14 cellular contexts compared by ENCODE assay signal in genomic region chr2:66443183-66443976, GRCh38. TPM values are rescaled to one million over a fixed set of nuclear protein-coding genes. Genes with fewer than 3 reads are reported as not detected.
DNase-seq lines count a peak whose midpoint lies in the region; ATAC-seq and TF ChIP-seq lines count a peak whose summit lies in the region.
"Had no signal": no experiment of that assay in that cellular context is flagged by ENCODE, and none has a peak within 500 bp of the region (broad histone marks: within the 10 kb centered on the region; RNA-seq: fewer than 3 reads in every experiment).

No MANE protein-coding gene starts in this region.

- 57 to 84% (median 61%) methylated on average over 17 of the region's 17 CpGs for WGBS in stomach, 5 donors

- no peak for TF ChIP-seq POLR2A in stomach (IDR thresholded peaks at IDR 0.05)

- no peak for TF ChIP-seq CTCF in GM23338 (conservative IDR thresholded peaks at IDR 0.05; ENCODE audit: low read depth in 2 of 2)
- no peak for TF ChIP-seq CTCF in colonic mucosa (IDR thresholded peaks at IDR 0.05)
- no peak for TF ChIP-seq CTCF in lower lobe of right lung (IDR thresholded peaks at IDR 0.05)
- no peak for TF ChIP-seq CTCF in stomach (IDR thresholded peaks at IDR 0.05)

- H3K27me3 ChIP-seq in GM23338 (ENCODE audit: insufficient read depth) (peaks cover 100% of the 10 kb centered on the region), colonic mucosa (peaks cover 4% of the 10 kb centered on the region), lower lobe of right lung (ENCODE audit: low read depth) (peaks cover 45% of the 10 kb centered on the region), stomach (peaks cover 0 to 60% (median 14%) of the 10 kb centered on the region in 3 donors)

- no peak overlapping the region for H2AFZ ChIP-seq in GM23338

- H3K4me1 Mint-ChIP-seq in GM23338: peaks cover 50% of the 10 kb centered on the region
- no peaks in the 10 kb centered on the region for H3K4me1 Mint-ChIP-seq in activated T-helper 2 cell treated with anti-CD3 and anti-CD28 coated beads, Interferon-gamma antibody, Interleukin-2, Interleukin-4, amounts not matched to agents 10 μg/mL and 5 μg/mL and 100 μg/mL, durations not matched to agents 14 hours and 24 hours and 36 hours (ENCODE audit: low read depth)

- H3K9me3 ChIP-seq in colonic mucosa (no peaks in the 10 kb centered on the region), lower lobe of right lung (no peaks in the 10 kb centered on the region), stomach (no peaks in the 10 kb centered on the region)
- H3K9me3 ChIP-seq: HAP-1, mucosa of descending colon had no signal

- H4K20me1 ChIP-seq in GM23338 (replicated peaks; ENCODE audit: insufficient read depth): peaks cover 14% of the 10 kb centered on the region

- peak overlapping the region; percentile 59 for H3K4me3 ChIP-seq in GM23338
- no peak overlapping the region for H3K4me3 ChIP-seq in colonic mucosa
- peak overlapping the region; percentile 71 for H3K4me3 ChIP-seq in lower lobe of right lung
- H3K4me3 ChIP-seq in stomach: peak overlapping the region; percentile 47 to 83 (median 72)
- H3K4me3 ChIP-seq: HAP-1, mucosa of descending colon had no signal

- peak overlapping the region; percentile 35 to 65 for H3K9ac ChIP-seq in colonic mucosa (ENCODE audit: low read depth in 2 of 2, low read length in 2 of 2)

- no peaks in the 10 kb centered on the region for H3K36me3 Mint-ChIP-seq in GM23338 (ENCODE audit: low read depth)
- peaks cover 5% of the 10 kb centered on the region for H3K36me3 Mint-ChIP-seq in activated T-helper 2 cell treated with anti-CD3 and anti-CD28 coated beads, Interferon-gamma antibody, Interleukin-2, Interleukin-4, amounts not matched to agents 10 μg/mL and 5 μg/mL and 100 μg/mL, durations not matched to agents 14 hours and 24 hours and 36 hours (ENCODE audit: low read depth)
- H3K36me3 Mint-ChIP-seq: CD4-positive, CD25-positive, alpha-beta regulatory T cell; stimulated activated naive B cell treated with anti-CD40 and anti-IgM and Interleukin-4, amounts not matched to agents 10 μg/mL and 1 μg/mL and 100 μg/mL, for 72 hours had no signal

- H3K27me3 Mint-ChIP-seq in GM23338 (ENCODE audit: insufficient read depth, low read depth, poor library complexity): peaks cover 91% of the 10 kb centered on the region
- H3K27me3 Mint-ChIP-seq in activated T-helper 2 cell treated with anti-CD3 and anti-CD28 coated beads, Interferon-gamma antibody, Interleukin-2, Interleukin-4, amounts not matched to agents 10 μg/mL and 5 μg/mL and 100 μg/mL, durations not matched to agents 14 hours and 24 hours and 36 hours (ENCODE audit: low read depth): peaks cover 60% of the 10 kb centered on the region

- H3K4me3 Mint-ChIP-seq in GM23338: peak overlapping the region; percentile 51; the same call in 2 of the 3 replicates
- H3K4me3 Mint-ChIP-seq in activated T-helper 2 cell treated with anti-CD3 and anti-CD28 coated beads, Interferon-gamma antibody, Interleukin-2, Interleukin-4, amounts not matched to agents 10 μg/mL and 5 μg/mL and 100 μg/mL, durations not matched to agents 14 hours and 24 hours and 36 hours (ENCODE audit: low read depth): no peak overlapping the region
- H3K4me3 Mint-ChIP-seq: CD4-positive, CD25-positive, alpha-beta regulatory T cell; stimulated activated naive B cell treated with anti-CD40 and anti-IgM and Interleukin-4, amounts not matched to agents 10 μg/mL and 1 μg/mL and 100 μg/mL, for 72 hours had no signal

- H3K4me1 ChIP-seq in GM23338 (ENCODE audit: insufficient read depth) (peaks cover 85% of the 10 kb centered on the region), colonic mucosa (no peaks in the 10 kb centered on the region), lower lobe of right lung (peaks cover 5% of the 10 kb centered on the region), stomach (peaks cover 0 to 11% (median 2%) of the 10 kb centered on the region in 4 donors)

- H3K27ac Mint-ChIP-seq in GM23338: no peak overlapping the region
- H3K27ac Mint-ChIP-seq in activated T-helper 2 cell treated with anti-CD3 and anti-CD28 coated beads, Interferon-gamma antibody, Interleukin-2, Interleukin-4, amounts not matched to agents 10 μg/mL and 5 μg/mL and 100 μg/mL, durations not matched to agents 14 hours and 24 hours and 36 hours: no peak overlapping the region
- H3K27ac Mint-ChIP-seq: CD4-positive, CD25-positive, alpha-beta regulatory T cell had no signal

- H3K27ac ChIP-seq in GM23338 (ENCODE audit: low read depth): no peak overlapping the region
- H3K27ac ChIP-seq in colonic mucosa: peak overlapping the region; percentile 20
- peak overlapping the region; percentile 91 for H3K27ac ChIP-seq in lower lobe of right lung
- peak overlapping the region; percentile 10 to 93 (median 89) for H3K27ac ChIP-seq in stomach

- peak overlapping the region; percentile 90 for H3K4me2 ChIP-seq in GM23338

- DNase-seq in GM23338 (ENCODE audit: low spot score): peak; percentile 40
- DNase-seq in colonic mucosa: no peak
- DNase-seq in lower lobe of right lung: no peak
- DNase-seq in stomach: no peak
- no peak for DNase-seq in stimulated activated CD4-positive, alpha-beta T cell treated with anti-CD3 and anti-CD28 coated beads, Interleukin-4, amount 100 ng/mL, for 24 hours
- DNase-seq in activated T-helper 2 cell treated with anti-CD3 and anti-CD28 coated beads, Interferon-gamma antibody, Interleukin-2, Interleukin-4, amounts not matched to agents 10 μg/mL and 5 μg/mL and 100 μg/mL, durations not matched to agents 14 hours and 24 hours and 36 hours (ENCODE audit: low spot score): no peak
- no peak for DNase-seq in NOMO-1 treated with DMSO at 0.1 percent for 48 hours (lab: John Stamatoyannopoulos, UW; ENCODE audit: unreplicated experiment)
- DNase-seq: CD4-positive, CD25-positive, alpha-beta regulatory T cell; Karpas-422; mucosa of descending colon; NCI-H2227 treated with DMSO at 0.1 percent for 48 hours; stimulated activated naive B cell treated with anti-CD40 and anti-IgM and Interleukin-4, amounts not matched to agents 10 μg/mL and 1 μg/mL and 100 μg/mL, for 72 hours had no signal

- intact Hi-C loops in colonic mucosa (cut with DNase I) (no loop called here), lower lobe of right lung (cut with DNase I) (loop anchor here (10.0 kb wide), 1 partner anchor 131 kb away; no protein-coding TSS in a partner anchor), stomach (cut with DNase I; ENCODE audit: low total_unique reads) (loop anchor here (5.0 kb wide), 1 partner anchor 134 kb away; no protein-coding TSS in a partner anchor)
- intact Hi-C loops in activated T-helper 2 cell treated with anti-CD3 and anti-CD28 coated beads, Interferon-gamma antibody, Interleukin-2, Interleukin-4, amounts not matched to agents 10 μg/mL and 5 μg/mL and 100 μg/mL, durations not matched to agents 14 hours and 24 hours and 36 hours (cut with micrococcal nuclease): loop anchor here (10.0 kb wide), 1 partner anchor 1591 kb away; no protein-coding TSS in a partner anchor

- no peaks in the 10 kb centered on the region for H3K9me2 ChIP-seq in GM23338 (ENCODE audit: insufficient read depth)

- H3K79me2 ChIP-seq in GM23338 (replicated peaks; ENCODE audit: insufficient read depth): no peaks in the 10 kb centered on the region

- no peaks in the 10 kb centered on the region; the same call in 2 of the 3 replicates for H3K9me3 Mint-ChIP-seq in GM23338
- no peaks in the 10 kb centered on the region for H3K9me3 Mint-ChIP-seq in activated T-helper 2 cell treated with anti-CD3 and anti-CD28 coated beads, Interferon-gamma antibody, Interleukin-2, Interleukin-4, amounts not matched to agents 10 μg/mL and 5 μg/mL and 100 μg/mL, durations not matched to agents 14 hours and 24 hours and 36 hours
- H3K9me3 Mint-ChIP-seq: stimulated activated naive B cell treated with anti-CD40 and anti-IgM and Interleukin-4, amounts not matched to agents 10 μg/mL and 1 μg/mL and 100 μg/mL, for 72 hours had no signal

- no peak for TF ChIP-seq EP300 in stomach (IDR thresholded peaks at IDR 0.05)

- peaks cover 22% of the 10 kb centered on the region for H3F3A ChIP-seq in GM23338 (replicated peaks; ENCODE audit: low read depth)

- H3K36me3 ChIP-seq in GM23338 (ENCODE audit: insufficient read depth) (no peaks in the 10 kb centered on the region), colonic mucosa (no peaks in the 10 kb centered on the region), lower lobe of right lung (peaks cover 6% of the 10 kb centered on the region), stomach (peaks cover 7 to 61% (median 25%) of the 10 kb centered on the region in 4 donors)

- ATAC-seq in GM23338 (no peak), lower lobe of right lung (peak in 1 of 2 donors; percentile 4), GM19397 (IDR thresholded peaks at IDR 0.05; ENCODE audit: unreplicated experiment) (no peak)
- ATAC-seq: mucosa of descending colon; stimulated activated naive B cell treated with anti-CD40 and anti-IgM and Interleukin-4, amounts not matched to agents 10 μg/mL and 1 μg/mL and 100 μg/mL, for 72 hours had no signal

TF ChIP-seq in GM23338, 12 proteins besides CTCF, POLR2A, EP300 and RAD21 (continues in another document):
- TF ChIP-seq ZNF331 (CRISPR knock-in tag; IDR thresholded peaks at IDR 0.05; ENCODE audit: low read depth) (no peak), EZH2 (IDR thresholded peaks at IDR 0.05; ENCODE audit: low read depth, unreplicated experiment) (peak; percentile 87), EZH2phosphoT487 (IDR thresholded peaks at IDR 0.05; ENCODE audit: unreplicated experiment) (peak; percentile 53)

RNA-seq across cellular contexts. Expression of gene MEIS1, which starts 8.5 kb away (rescaled TPM):
- total RNA-seq in GM23338 (2014; rRNA removed; shearing (Covaris generic)): 0.28 TPM in 1 of 2 replicates, not detected in the other
- polyA plus RNA-seq in GM23338 (2016; fragmentation: Nextera tagmentation; extraction: Ambion mirVana) (0.16 TPM in 1 of 2 replicates, not detected in the other), stomach (10 to 100 TPM in 1 of 3 donors, 1 to 10 TPM in 2; 4.8 to 36.8 (median 9.8) TPM)
- total RNA-seq in colonic mucosa (10 to 100 TPM in 1 of 2 donors, 1 to 10 TPM in 1; 8.9 to 23.1 TPM), lower lobe of right lung (54.7 TPM), stomach (100 to 1,000 TPM in 2 of 5 donors, 10 to 100 TPM in 3; 31.2 to 172 (median 57.4) TPM)
- not detected in 2 replicates for total RNA-seq in activated T-helper 2 cell treated with anti-CD3 and anti-CD28 coated beads, Interferon-gamma antibody, Interleukin-2, Interleukin-4, amounts not matched to agents 10 μg/mL and 5 μg/mL and 100 μg/mL, durations not matched to agents 14 hours and 24 hours and 36 hours
- polyA plus RNA-seq: CD4-positive, CD25-positive, alpha-beta regulatory T cell had no signal
